In the genomic region with DNA sequence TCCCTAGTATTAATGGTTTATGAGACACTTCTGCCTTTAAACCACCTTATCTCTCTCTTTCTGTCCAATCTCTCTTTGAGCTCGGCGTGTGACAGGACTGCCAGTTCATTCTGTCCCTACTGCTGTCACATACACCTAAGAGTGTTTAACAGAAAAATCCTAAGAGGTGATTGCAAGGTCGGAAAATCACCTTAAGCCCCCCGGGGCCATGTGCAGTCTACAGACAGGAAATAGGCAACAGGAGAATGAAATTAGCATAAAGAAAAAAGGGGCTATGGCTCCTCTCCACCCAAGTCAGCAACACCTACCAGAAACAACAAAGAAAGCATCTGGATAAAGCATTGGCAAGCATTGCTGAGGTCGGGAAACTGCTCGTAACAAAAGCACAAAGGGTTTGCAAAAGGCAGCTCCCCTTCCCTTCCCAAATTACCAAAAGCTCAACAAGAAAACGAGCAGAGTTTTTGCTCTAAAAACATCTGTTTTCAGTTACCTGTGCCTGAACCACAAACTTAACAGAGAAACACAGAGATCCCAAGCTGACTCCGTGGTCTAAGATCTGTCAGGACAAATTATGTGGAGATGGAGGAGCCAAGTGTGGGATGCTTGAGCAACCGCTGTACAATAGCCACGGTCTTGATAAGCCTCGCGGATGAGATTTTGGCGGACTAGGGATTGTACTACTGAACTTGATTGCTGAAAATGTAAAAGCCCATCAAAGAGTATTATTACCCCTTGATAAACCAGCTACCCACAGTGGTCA, we compare ENCODE assay signal across 10 cellular contexts. TPM values are rescaled to one million over a fixed set of nuclear protein-coding genes. Genes with fewer than 3 reads are reported as not detected.
A peak's percentile ranks its signal among the peaks of the same experiment; 100 is the strongest.
DNase-seq lines count a peak whose midpoint lies in the region; ATAC-seq lines count a peak whose summit lies in the region.
"Had no signal": no experiment of that assay in that cellular context is flagged by ENCODE, and none has a peak within 500 bp of the region (broad histone marks: within the 10 kb centered on the region; RNA-seq: fewer than 3 reads in every experiment).

No MANE protein-coding gene starts in this region.

- H3K36me3 ChIP-seq in CD4-positive, alpha-beta memory T cell (ENCODE audit: insufficient read depth, low read length) = no peaks in the 10 kb centered on the region
- H3K36me3 ChIP-seq in iPS-15b (ENCODE audit: control insufficient read depth, insufficient read depth, low read length) = no peaks in the 10 kb centered on the region
- H3K36me3 ChIP-seq: breast epithelium had no signal

- H3K4me3 ChIP-seq in CD4-positive, alpha-beta memory T cell (ENCODE audit: low read length in 2 of 2) = peak overlapping the region in 1 of 2 donors; percentile 6
- no peak overlapping the region for H3K4me3 ChIP-seq in iPS-15b (ENCODE audit: low read depth, low read length)
- H3K4me3 ChIP-seq: breast epithelium had no signal

- H3K27ac ChIP-seq in CD4-positive, alpha-beta memory T cell (ENCODE audit: low read depth, low read length) = peak overlapping the region; percentile 19
- H3K27ac ChIP-seq: breast epithelium had no signal

- H3K9me3 ChIP-seq in CD4-positive, alpha-beta memory T cell (ENCODE audit: control insufficient read depth in 1 of 2, low read length in 2 of 2) = no peaks in the 10 kb centered on the region
- no peaks in the 10 kb centered on the region for H3K9me3 ChIP-seq in iPS-15b (ENCODE audit: control insufficient read depth, insufficient read depth, low read length)
- H3K9me3 ChIP-seq: breast epithelium had no signal

- CTCF ChIA-PET in CD4-positive, alpha-beta memory T cell (lab: Charles Lee; ENCODE audit: partially characterized antibody) = interaction anchor here (0.7 to 2.0 kb wide), 8 partner anchors 13 to 167 kb away, joined by 3 to 9 read pairs (median 3); no protein-coding TSS in a partner anchor
- CTCF ChIA-PET in activated CD4-positive, alpha-beta memory T cell treated with anti-CD3 and anti-CD28 coated beads for 36 hours (lab: Charles Lee) = interaction anchor here (0.6 to 1.2 kb wide), 4 partner anchors 8 to 112 kb away, joined by 3 to 4 read pairs (median 4); no protein-coding TSS in a partner anchor

- no peaks in the 10 kb centered on the region for H3K27me3 Mint-ChIP-seq in CD4-positive, alpha-beta memory T cell
- no peaks in the 10 kb centered on the region for H3K27me3 Mint-ChIP-seq in activated CD4-positive, alpha-beta memory T cell treated with anti-CD3 and anti-CD28 coated beads for 36 hours

- H3K4me1 ChIP-seq in CD4-positive, alpha-beta memory T cell (ENCODE audit: insufficient read depth, low read length) = peaks cover 95% of the 10 kb centered on the region
- H3K4me1 ChIP-seq in iPS-15b (ENCODE audit: control insufficient read depth, insufficient read depth, low read length) = no peaks in the 10 kb centered on the region
- H3K4me1 ChIP-seq: breast epithelium had no signal

- intact Hi-C loops in CD4-positive, alpha-beta memory T cell (cut with micrococcal nuclease) = loop anchor here (1.0 kb wide), 1 partner anchor 13 kb away; no protein-coding TSS in a partner anchor
- intact Hi-C loops in activated CD4-positive, alpha-beta memory T cell treated with anti-CD3 and anti-CD28 coated beads for 36 hours (cut with micrococcal nuclease) = loop anchor here (1.0 kb wide), 1 partner anchor 11 kb away; no protein-coding TSS in a partner anchor

- H3K27ac Mint-ChIP-seq in CD4-positive, alpha-beta memory T cell = peak overlapping the region; percentile 70 to 95 (median 87)
- H3K27ac Mint-ChIP-seq in activated CD4-positive, alpha-beta memory T cell treated with anti-CD3 and anti-CD28 coated beads for 36 hours = peak overlapping the region; percentile 72

- peaks cover 63 to 90% (median 75%) of the 10 kb centered on the region in 4 donors for H3K4me1 Mint-ChIP-seq in CD4-positive, alpha-beta memory T cell
- peaks cover 75% of the 10 kb centered on the region for H3K4me1 Mint-ChIP-seq in activated CD4-positive, alpha-beta memory T cell treated with anti-CD3 and anti-CD28 coated beads for 36 hours (ENCODE audit: low read depth)

- H3K36me3 Mint-ChIP-seq in CD4-positive, alpha-beta memory T cell = peaks cover 9 to 44% of the 10 kb centered on the region in 2 donors
- peaks cover 9% of the 10 kb centered on the region for H3K36me3 Mint-ChIP-seq in activated CD4-positive, alpha-beta memory T cell treated with anti-CD3 and anti-CD28 coated beads for 36 hours

- POLR2A ChIA-PET in CD4-positive, alpha-beta memory T cell (lab: Charles Lee; ENCODE audit: partially characterized antibody) = interaction anchor here (0.7 to 6.3 kb wide), 14 partner anchors 8 to 81 kb away, joined by 3 to 49 read pairs (median 5); a partner anchor contains a TSS
- POLR2A ChIA-PET in activated CD4-positive, alpha-beta memory T cell treated with anti-CD3 and anti-CD28 coated beads for 36 hours (lab: Charles Lee) = interaction anchor here (0.6 to 2.1 kb wide), 3 partner anchors 11 to 88 kb away, joined by 3 to 5 read pairs (median 4); no protein-coding TSS in a partner anchor

- ATAC-seq in GM21786 (IDR thresholded peaks at IDR 0.05; ENCODE audit: unreplicated experiment) = peak; percentile 60

- H3K9ac ChIP-seq in iPS-15b (ENCODE audit: low read depth, low read length) = peak overlapping the region; percentile 16

- no peak for DNase-seq in CD4-positive, alpha-beta memory T cell
- no peak for DNase-seq in activated CD4-positive, alpha-beta memory T cell treated with anti-CD3 and anti-CD28 coated beads for 36 hours
- DNase-seq in iPS-NIHi7 (ENCODE audit: extremely low spot score) = no peak
- DNase-seq in hypothalamus (lab: John Stamatoyannopoulos, UW) = no peak
- no peak for DNase-seq in cerebellar cortex (ENCODE audit: low spot score)
- DNase-seq in SKM-1 treated with dmso at 0.1 percent for 144 hours (lab: John Stamatoyannopoulos, UW; ENCODE audit: unreplicated experiment) = no peak
- DNase-seq: NCI-H2171 treated with DMSO at 0.1 percent for 48 hours had no signal

- no peaks in the 10 kb centered on the region for H3K27me3 ChIP-seq in CD4-positive, alpha-beta memory T cell (ENCODE audit: insufficient read depth, low read length)
- no peaks in the 10 kb centered on the region for H3K27me3 ChIP-seq in iPS-15b (ENCODE audit: control insufficient read depth, insufficient read depth, low read length)
- H3K27me3 ChIP-seq: breast epithelium had no signal

- peak overlapping the region; percentile 27 to 83 (median 74) for H3K4me3 Mint-ChIP-seq in CD4-positive, alpha-beta memory T cell
- peak overlapping the region; percentile 20 for H3K4me3 Mint-ChIP-seq in activated CD4-positive, alpha-beta memory T cell treated with anti-CD3 and anti-CD28 coated beads for 36 hours

- H3K9me3 Mint-ChIP-seq in CD4-positive, alpha-beta memory T cell = no peaks in the 10 kb centered on the region
- H3K9me3 Mint-ChIP-seq in activated CD4-positive, alpha-beta memory T cell treated with anti-CD3 and anti-CD28 coated beads for 36 hours = no peaks in the 10 kb centered on the region

RNA-seq across cellular contexts. Expression of a gene that starts 30.4 kb away (rescaled TPM):
- 100 to 1,000 TPM; 229 to 248 TPM for total RNA-seq in CD4-positive, alpha-beta memory T cell
- 10 to 100 TPM; 51.5 to 87.9 TPM for polyA plus RNA-seq in CD4-positive, alpha-beta memory T cell
- 100 to 1,000 TPM; 123 to 125 TPM for total RNA-seq in activated CD4-positive, alpha-beta memory T cell treated with anti-CD3 and anti-CD28 coated beads for 36 hours
